In the genomic region with DNA sequence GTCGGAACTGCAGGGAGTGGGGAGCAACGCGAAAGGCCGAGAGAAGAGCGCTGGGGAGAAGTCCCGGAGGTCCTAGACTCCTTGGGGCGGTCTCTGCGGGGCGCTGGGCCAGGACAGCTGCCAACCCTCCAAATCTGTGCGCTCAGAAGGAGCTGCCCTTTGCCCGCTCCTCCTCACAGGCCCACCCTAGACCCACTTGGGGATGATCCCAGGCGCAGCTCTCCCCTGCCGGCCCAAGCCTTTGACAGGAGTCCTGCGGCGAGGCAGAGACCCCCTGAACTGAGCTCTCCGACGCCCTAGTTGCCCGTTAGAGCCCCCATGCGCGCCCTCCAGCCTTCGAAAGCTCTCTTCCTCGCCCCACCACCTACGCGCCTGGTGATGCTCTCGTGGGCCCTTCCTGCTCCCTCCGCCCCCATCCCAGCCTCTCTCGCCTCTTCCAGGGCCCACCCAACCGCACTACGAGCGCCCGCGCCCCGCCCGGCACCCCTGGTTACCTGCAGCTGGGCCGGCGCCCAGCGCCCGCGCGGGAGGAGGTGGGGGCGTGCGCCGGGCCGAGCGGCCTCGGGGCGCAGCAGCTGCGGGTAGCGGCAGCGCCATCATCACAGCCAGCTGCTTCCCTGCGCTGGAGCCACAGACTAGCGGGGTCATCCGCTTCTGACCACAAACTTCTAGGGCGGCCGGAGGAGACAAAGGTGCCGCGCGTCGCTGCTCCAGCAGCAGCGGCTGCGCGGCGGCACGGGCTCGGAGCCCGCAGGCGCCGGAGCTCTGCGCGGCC, we compare ENCODE assay signal across 9 cellular contexts.
DNase-seq lines count a peak whose midpoint lies in the region; ATAC-seq lines count a peak whose summit lies in the region.
"Had no signal": no experiment of that assay in that cellular context is flagged by ENCODE, and none has a peak within 500 bp of the region (broad histone marks: within the 10 kb centered on the region; RNA-seq: fewer than 3 reads in every experiment).

No MANE protein-coding gene starts in this region.

- H3K9me3 Mint-ChIP-seq in activated naive CD4-positive, alpha-beta T cell treated with anti-CD3 and anti-CD28 coated beads, Interleukin-2, amount 50 U/mL, for 24 hours, result no peaks in the 10 kb centered on the region
- H3K9me3 Mint-ChIP-seq in activated T-helper 17 cell treated with anti-CD3 and anti-CD28 coated beads, Interleukin-2, amount 50 U/mL, for 72 hours, result no peaks in the 10 kb centered on the region
- H3K9me3 Mint-ChIP-seq: IgD-negative memory B cell had no signal

- H3K4me1 Mint-ChIP-seq in activated naive CD4-positive, alpha-beta T cell treated with anti-CD3 and anti-CD28 coated beads, Interleukin-2, amount 50 U/mL, for 24 hours, result peaks cover 31% of the 10 kb centered on the region
- H3K4me1 Mint-ChIP-seq in activated T-helper 17 cell treated with anti-CD3 and anti-CD28 coated beads, Interleukin-2, amount 50 U/mL, for 72 hours, result no peaks in the 10 kb centered on the region

- H3K27me3 ChIP-seq in mesenchymal stem cell (ENCODE audit: control insufficient read depth in 1 of 2, insufficient read depth in 1 of 2, low read length in 2 of 2), result peaks cover 76 to 77% of the 10 kb centered on the region in 2 experiments

- H2BK5ac ChIP-seq in mesenchymal stem cell (ENCODE audit: low read depth, low read length, poor library complexity, severe bottlenecking), result no peak overlapping the region

- no peak overlapping the region for H3K9ac ChIP-seq in mesenchymal stem cell (ENCODE audit: low read length)

- no peaks in the 10 kb centered on the region for H3K9me3 ChIP-seq in mesenchymal stem cell (ENCODE audit: control insufficient read depth, low read length)

- H3K4me3 Mint-ChIP-seq in activated naive CD4-positive, alpha-beta T cell treated with anti-CD3 and anti-CD28 coated beads, Interleukin-2, amount 50 U/mL, for 24 hours, result peak overlapping the region; percentile 57
- peak overlapping the region; percentile 34 for H3K4me3 Mint-ChIP-seq in activated T-helper 17 cell treated with anti-CD3 and anti-CD28 coated beads, Interleukin-2, amount 50 U/mL, for 72 hours

- peak overlapping the region; percentile 59 for H3K4me2 ChIP-seq in mesenchymal stem cell (ENCODE audit: low read length, poor library complexity, severe bottlenecking)

- no peak overlapping the region for H2BK15ac ChIP-seq in mesenchymal stem cell (ENCODE audit: low read depth, poor library complexity, severe bottlenecking)

- 4% methylated on average over 52 of the region's 70 CpGs for WGBS in mesenchymal stem cell
- WGBS in urinary bladder, result 1% methylated on average over 70 of the region's 70 CpGs

- no peaks in the 10 kb centered on the region for H3K79me1 ChIP-seq in mesenchymal stem cell (replicated peaks; ENCODE audit: low read length, poor library complexity, severe bottlenecking)

- no peak overlapping the region for H3K18ac ChIP-seq in mesenchymal stem cell (ENCODE audit: low read depth in 1 of 2, low read length in 2 of 2)

- no peak overlapping the region for H4K8ac ChIP-seq in mesenchymal stem cell (ENCODE audit: low read length)

- H3K27ac ChIP-seq in mesenchymal stem cell (ENCODE audit: low read length, poor library complexity, severe bottlenecking) (no peak overlapping the region), urinary bladder (ENCODE audit: low read depth) (no peak overlapping the region)

- H3K14ac ChIP-seq in mesenchymal stem cell (ENCODE audit: low read length in 2 of 2), result no peak overlapping the region

- no peak overlapping the region for H2AK5ac ChIP-seq in mesenchymal stem cell (ENCODE audit: low read length, severe bottlenecking)

- no peak overlapping the region for H3K4ac ChIP-seq in mesenchymal stem cell (ENCODE audit: low read depth in 1 of 2, low read length in 2 of 2)

- H3K4me1 ChIP-seq in mesenchymal stem cell (ENCODE audit: control insufficient read depth, insufficient read depth, low read depth, low read length) (peaks cover 37% of the 10 kb centered on the region), urinary bladder (ENCODE audit: insufficient read depth) (peaks cover 2% of the 10 kb centered on the region)

- no peak overlapping the region for H2AFZ ChIP-seq in mesenchymal stem cell (ENCODE audit: low read depth, low read length)

- no peak overlapping the region for H2BK120ac ChIP-seq in mesenchymal stem cell (ENCODE audit: low read depth, low read length)

- H3K4me3 ChIP-seq in mesenchymal stem cell (ENCODE audit: insufficient read depth in 1 of 2, low read depth in 1 of 2, low read length in 2 of 2) (no peak overlapping the region), urinary bladder (ENCODE audit: low read depth, low read length) (peak overlapping the region; percentile 52)

- no peak overlapping the region for H3K23ac ChIP-seq in mesenchymal stem cell (ENCODE audit: low read length in 2 of 2)

- peaks cover 36% of the 10 kb centered on the region for H3K27me3 Mint-ChIP-seq in activated naive CD4-positive, alpha-beta T cell treated with anti-CD3 and anti-CD28 coated beads, Interleukin-2, amount 50 U/mL, for 24 hours
- H3K27me3 Mint-ChIP-seq in activated T-helper 17 cell treated with anti-CD3 and anti-CD28 coated beads, Interleukin-2, amount 50 U/mL, for 72 hours, result peaks cover 34% of the 10 kb centered on the region

- peaks cover 2% of the 10 kb centered on the region for H3K36me3 Mint-ChIP-seq in activated naive CD4-positive, alpha-beta T cell treated with anti-CD3 and anti-CD28 coated beads, Interleukin-2, amount 50 U/mL, for 24 hours
- H3K36me3 Mint-ChIP-seq in activated T-helper 17 cell treated with anti-CD3 and anti-CD28 coated beads, Interleukin-2, amount 50 U/mL, for 72 hours (ENCODE audit: low read depth), result no peaks in the 10 kb centered on the region
- H3K36me3 Mint-ChIP-seq: IgD-negative memory B cell had no signal

- ATAC-seq in activated T-helper 17 cell treated with anti-CD3 and anti-CD28 coated beads, Interleukin-2, amount 50 U/mL, for 72 hours (replicated peaks), result peak; percentile 19
- no peak for ATAC-seq in HG02973 (IDR thresholded peaks at IDR 0.05; ENCODE audit: unreplicated experiment)

- no peak overlapping the region for H2BK12ac ChIP-seq in mesenchymal stem cell (ENCODE audit: low read length in 2 of 2)

- no peak overlapping the region for H3K27ac Mint-ChIP-seq in activated naive CD4-positive, alpha-beta T cell treated with anti-CD3 and anti-CD28 coated beads, Interleukin-2, amount 50 U/mL, for 24 hours
- no peak overlapping the region for H3K27ac Mint-ChIP-seq in activated T-helper 17 cell treated with anti-CD3 and anti-CD28 coated beads, Interleukin-2, amount 50 U/mL, for 72 hours
- H3K27ac Mint-ChIP-seq: IgD-negative memory B cell had no signal

- DNase-seq in activated naive CD4-positive, alpha-beta T cell treated with anti-CD3 and anti-CD28 coated beads, Interleukin-2, amount 50 U/mL, for 16 hours, result no peak
- no peak for DNase-seq in mesenchymal stem cell
- no peak for DNase-seq in inferior parietal cortex (ENCODE audit: extremely low spot score)
- no peak for DNase-seq in NCI-H187 treated with DMSO at 0.1 percent for 48 hours (lab: John Stamatoyannopoulos, UW)

- H3K36me3 ChIP-seq in mesenchymal stem cell (ENCODE audit: control insufficient read depth in 1 of 2, insufficient read depth in 2 of 2, low read depth in 1 of 2, low read length in 2 of 2) (peaks cover 0 to 1% of the 10 kb centered on the region in 2 experiments), urinary bladder (ENCODE audit: insufficient read depth) (no peaks in the 10 kb centered on the region)

- no peak overlapping the region for H4K91ac ChIP-seq in mesenchymal stem cell (ENCODE audit: low read length)
